Comparison of ENCODE assay signal across 2 cellular contexts in genomic region chr10:73340121-73340520, GRCh38.
TF ChIP-seq lines count a peak whose summit lies in the region.

No MANE protein-coding gene starts in this region.

TF ChIP-seq in HepG2, 621 proteins besides CTCF, POLR2A, EP300 and RAD21:
- TF ChIP-seq ZNF687 (CRISPR knock-in tag; IDR thresholded peaks at IDR 0.05) (no peak), MTA1 (CRISPR knock-in tag; IDR thresholded peaks at IDR 0.05; ENCODE audit: borderline replicate concordance) (no peak), ZNF564 (CRISPR knock-in tag; IDR thresholded peaks at IDR 0.05) (no peak)

TF ChIP-seq in H1, 55 proteins besides CTCF, POLR2A, EP300 and RAD21:
- no peak for TF ChIP-seq USF2 (IDR thresholded peaks at IDR 0.05; ENCODE audit: low read length)
TF ChIP-seq in H1: peak in this region for 0.
